In genomic region chr17:77451271-77451893, GRCh38 we compare ENCODE assay signal across 1 cellular context.
A peak's percentile ranks its signal among the peaks of the same experiment; 100 is the strongest.
TF ChIP-seq lines count a peak whose summit lies in the region.

No MANE protein-coding gene starts in this region.

TF ChIP-seq in K562, 482 proteins besides CTCF, POLR2A, EP300 and RAD21 (continued from another document and continues in another):
- TF ChIP-seq ZNF318 (IDR thresholded peaks at IDR 0.05; ENCODE audit: borderline replicate concordance in 1 of 2, low read depth in 1 of 2) (no peak), CCAR2 (IDR thresholded peaks at IDR 0.05; ENCODE audit: low read depth, low read length) (no peak), STAT5B (CRISPR knock-in tag; IDR thresholded peaks at IDR 0.05) (no peak), GABPB1 (CRISPR knock-in tag; IDR thresholded peaks at IDR 0.05) (no peak), TEAD1 (CRISPR knock-in tag; IDR thresholded peaks at IDR 0.05) (no peak), ZNF444 (CRISPR knock-in tag; IDR thresholded peaks at IDR 0.05) (no peak), FOSL1 (tag; conservative IDR thresholded peaks at IDR 0.05) (no peak), SMARCC2 (IDR thresholded peaks at IDR 0.05; ENCODE audit: low read depth) (no peak), HDAC1 (IDR thresholded peaks at IDR 0.05) (peak in 1 of 2 experiments; percentile 50; a peak in 1 of 4 replicates), CBX2 (IDR thresholded peaks at IDR 0.05; ENCODE audit: insufficient read depth, low read length, poor library complexity, severe bottlenecking) (no peak), ZNF282 (CRISPR knock-in tag; IDR thresholded peaks at IDR 0.05) (no peak), PRDM10 (IDR thresholded peaks at IDR 0.05; ENCODE audit: partially characterized antibody) (no peak), ELK3 (CRISPR knock-in tag; IDR thresholded peaks at IDR 0.05) (no peak), POLR2AphosphoS5 (IDR thresholded peaks at IDR 0.05; ENCODE audit: control insufficient read depth, insufficient read depth, low read depth, low read length) (no peak), RBM39 (optimal IDR thresholded peaks at IDR 0.05; ENCODE audit: low read depth, low read length) (no peak), MYBL2 (IDR thresholded peaks at IDR 0.05; ENCODE audit: low read depth) (no peak), MYBL2 (CRISPR knock-in tag; IDR thresholded peaks at IDR 0.05; ENCODE audit: borderline replicate concordance) (no peak), L3MBTL2 (IDR thresholded peaks at IDR 0.05) (peak; percentile 66; the same call in 1 of the 2 replicates), KDM2B (CRISPR knock-in tag; IDR thresholded peaks at IDR 0.05) (0 out of 2 replicates have a peak, but pooled peaks have one; percentile 51), NONO (IDR thresholded peaks at IDR 0.05; ENCODE audit: low read depth in 2 of 2, low read length in 1 of 2) (no peak), DACH1 (IDR thresholded peaks at IDR 0.05; ENCODE audit: partially characterized antibody) (no peak), ARID3A (IDR thresholded peaks at IDR 0.05; ENCODE audit: borderline replicate concordance, low read depth, low read length) (no peak), PHF20 (IDR thresholded peaks at IDR 0.05; ENCODE audit: partially characterized antibody) (no peak), PCBP1 (IDR thresholded peaks at IDR 0.05; ENCODE audit: low read depth, low read length, poor library complexity, severe bottlenecking) (peak; percentile 56), CTCFL (IDR thresholded peaks at IDR 0.05; ENCODE audit: borderline replicate concordance, insufficient read depth, low read depth, low read length, poor library complexity, severe bottlenecking) (no peak), NFATC3 (IDR thresholded peaks at IDR 0.05) (no peak), ZFX (CRISPR knock-in tag; IDR thresholded peaks at IDR 0.05) (peak; percentile 40; the same call in 1 of the 2 replicates), LEF1 (IDR thresholded peaks at IDR 0.05) (peak; percentile 92), ETS1 (conservative IDR thresholded peaks at IDR 0.05; ENCODE audit: control insufficient read depth, low read depth, low read length) (0 out of 2 replicates have a peak, but pooled peaks have one; percentile 29), USF1 (CRISPR knock-in tag; IDR thresholded peaks at IDR 0.05) (peak; percentile 92), E2F5 (CRISPR knock-in tag; IDR thresholded peaks at IDR 0.05) (no peak), ZNF699 (CRISPR knock-in tag; IDR thresholded peaks at IDR 0.05; ENCODE audit: insufficient replicate concordance) (no peak)
